Comparison of ENCODE assay signal across 13 cellular contexts in genomic region chr1:16391408-16391807, GRCh38. TPM values are rescaled to one million over a fixed set of nuclear protein-coding genes. Genes with fewer than 3 reads are reported as not detected.
DNase-seq lines count a peak whose midpoint lies in the region; ATAC-seq and TF ChIP-seq lines count a peak whose summit lies in the region.
"Had no signal": no experiment of that assay in that cellular context is flagged by ENCODE, and none has a peak within 500 bp of the region (broad histone marks: within the 10 kb centered on the region; RNA-seq: fewer than 3 reads in every experiment).

No MANE protein-coding gene starts in this region.

- no peaks in the 10 kb centered on the region for H3K27me3 Mint-ChIP-seq in activated CD4-positive, alpha-beta T cell treated with anti-CD3 and anti-CD28 coated beads, Interleukin-2, amount 10 ng/mL, durations not matched to agents 7 days and 5 days
- H3K27me3 Mint-ChIP-seq in T-cell (no peaks in the 10 kb centered on the region), endodermal cell (ENCODE audit: insufficient read depth) (no peaks in the 10 kb centered on the region)

- H3K4me3 ChIP-seq in endodermal cell (ENCODE audit: low read length): no peak overlapping the region
- H3K4me3 ChIP-seq: left lung had no signal

- ATAC-seq in T-cell (replicated peaks in 1 of 4): no peak
- peak; percentile 71 for ATAC-seq in stimulated activated effector memory CD8-positive, alpha-beta T cell treated with anti-CD3 and anti-CD28 coated beads, Interleukin-12 subunit alpha, Interleukin-12 subunit beta, amount 100 ng/mL, for 72 hours
- ATAC-seq: HepG2, left lung had no signal

- no peaks in the 10 kb centered on the region for H3K9me3 Mint-ChIP-seq in activated CD4-positive, alpha-beta T cell treated with anti-CD3 and anti-CD28 coated beads, Interleukin-2, amount 10 ng/mL, durations not matched to agents 7 days and 5 days
- H3K9me3 Mint-ChIP-seq in T-cell (no peaks in the 10 kb centered on the region), endodermal cell (no peaks in the 10 kb centered on the region)
- H3K9me3 Mint-ChIP-seq in stimulated activated effector memory CD8-positive, alpha-beta T cell treated with anti-CD3 and anti-CD28 coated beads, Interleukin-12 subunit alpha, Interleukin-12 subunit beta, amount 100 ng/mL, for 72 hours: no peaks in the 10 kb centered on the region

- no peak overlapping the region for H3K9ac ChIP-seq in endodermal cell (ENCODE audit: extremely low read depth, low read length, poor library complexity, severe bottlenecking)

- peak overlapping the region; percentile 61 for H3K27ac Mint-ChIP-seq in activated CD4-positive, alpha-beta T cell treated with anti-CD3 and anti-CD28 coated beads, Interleukin-2, amount 10 ng/mL, durations not matched to agents 7 days and 5 days
- H3K27ac Mint-ChIP-seq in T-cell (peak overlapping the region; percentile 25 to 87), endodermal cell (peak overlapping the region; percentile 19)
- H3K27ac Mint-ChIP-seq in stimulated activated effector memory CD8-positive, alpha-beta T cell treated with anti-CD3 and anti-CD28 coated beads, Interleukin-12 subunit alpha, Interleukin-12 subunit beta, amount 100 ng/mL, for 72 hours: peak overlapping the region; percentile 82

- H3K36me3 Mint-ChIP-seq in activated CD4-positive, alpha-beta T cell treated with anti-CD3 and anti-CD28 coated beads, Interleukin-2, amount 10 ng/mL, durations not matched to agents 7 days and 5 days (ENCODE audit: low read depth): peaks cover 22% of the 10 kb centered on the region
- H3K36me3 Mint-ChIP-seq in T-cell (peaks cover 27% of the 10 kb centered on the region), endodermal cell (ENCODE audit: low read depth) (peaks cover 22% of the 10 kb centered on the region)
- peaks cover 67% of the 10 kb centered on the region for H3K36me3 Mint-ChIP-seq in stimulated activated effector memory CD8-positive, alpha-beta T cell treated with anti-CD3 and anti-CD28 coated beads, Interleukin-12 subunit alpha, Interleukin-12 subunit beta, amount 100 ng/mL, for 72 hours

- TF ChIP-seq CTCF in endodermal cell (conservative IDR thresholded peaks at IDR 0.05): no peak

- H3K27me3 ChIP-seq in endodermal cell (ENCODE audit: control insufficient read depth, insufficient read depth, low read length, poor library complexity, severe bottlenecking): no peaks in the 10 kb centered on the region
- H3K27me3 ChIP-seq: left lung had no signal

- peaks cover 2% of the 10 kb centered on the region for H3K4me1 ChIP-seq in endodermal cell (ENCODE audit: control insufficient read depth, insufficient read depth, low read length)

- WGBS in endodermal cell (ENCODE audit: insufficient coverage in 1 of 2, insufficient read length in 1 of 2), 2 experiments: 83 to 93% methylated on average over 2 to 3 of the region's 3 CpGs

- H3K27ac ChIP-seq in endodermal cell (ENCODE audit: low read depth, low read length): no peak overlapping the region
- H3K27ac ChIP-seq: VCaP had no signal

- H3K4me3 Mint-ChIP-seq in activated CD4-positive, alpha-beta T cell treated with anti-CD3 and anti-CD28 coated beads, Interleukin-2, amount 10 ng/mL, durations not matched to agents 7 days and 5 days: no peak overlapping the region
- H3K4me3 Mint-ChIP-seq in T-cell: no peak overlapping the region
- H3K4me3 Mint-ChIP-seq in endodermal cell: no peak overlapping the region
- H3K4me3 Mint-ChIP-seq in stimulated activated effector memory CD8-positive, alpha-beta T cell treated with anti-CD3 and anti-CD28 coated beads, Interleukin-12 subunit alpha, Interleukin-12 subunit beta, amount 100 ng/mL, for 72 hours: peak overlapping the region; percentile 30

- no peak for DNase-seq in activated CD4-positive, alpha-beta T cell treated with anti-CD3 and anti-CD28 coated beads, Interleukin-2, amount 10 ng/mL, durations not matched to agents 7 days and 5 days
- DNase-seq in activated CD4-positive, alpha-beta T cell treated with anti-CD3 and anti-CD28 coated beads, Interleukin-2, amount 50 U/mL, for 4 hours: no peak
- DNase-seq in T-cell: peak in 1 of 34 experiments; percentile 10
- DNase-seq in endodermal cell: no peak
- DNase-seq in stimulated activated effector memory CD8-positive, alpha-beta T cell treated with anti-CD3 and anti-CD28 coated beads, Interleukin-12 subunit alpha, Interleukin-12 subunit beta, amount 100 ng/mL, for 72 hours (ENCODE audit: low spot score in 2 of 2): no peak
- DNase-seq in DMS79 treated with DMSO at 0.1 percent for 48 hours (lab: John Stamatoyannopoulos, UW): no peak
- no peak for DNase-seq in DMS114 treated with DMSO at 0.1 percent for 48 hours (lab: John Stamatoyannopoulos, UW; ENCODE audit: unreplicated experiment)
- DNase-seq in NCI-H774 (lab: John Stamatoyannopoulos, UW): no peak
- DNase-seq: activated gamma-delta T cell, left lung, NCI-H187 had no signal

- no peaks in the 10 kb centered on the region for H3K9me3 ChIP-seq in endodermal cell (ENCODE audit: control insufficient read depth, low read length)
- H3K9me3 ChIP-seq: left lung had no signal

- H3K36me3 ChIP-seq in endodermal cell (ENCODE audit: control insufficient read depth, insufficient read depth, low read length): peaks cover 26% of the 10 kb centered on the region

- POLR2A ChIA-PET in activated CD4-positive, alpha-beta T cell treated with anti-CD3 and anti-CD28 coated beads, Interleukin-2, amount 10 ng/mL, durations not matched to agents 7 days and 5 days (lab: Charles Lee): no interaction called here
- POLR2A ChIA-PET in T-cell (lab: Charles Lee): interaction anchor here in 1 of 2 donors (0.5 kb wide), 1 partner anchor 387 kb away, joined by 5 read pairs; no protein-coding TSS in a partner anchor

- CTCF ChIA-PET in activated CD4-positive, alpha-beta T cell treated with anti-CD3 and anti-CD28 coated beads, Interleukin-2, amount 10 ng/mL, durations not matched to agents 7 days and 5 days (lab: Charles Lee): interaction anchor here (1.1 to 1.3 kb wide), 2 partner anchors 9 to 28 kb away, joined by 3 to 4 read pairs; no protein-coding TSS in a partner anchor
- CTCF ChIA-PET in T-cell (lab: Charles Lee): no interaction called here

- peaks cover 55% of the 10 kb centered on the region for H3K4me1 Mint-ChIP-seq in activated CD4-positive, alpha-beta T cell treated with anti-CD3 and anti-CD28 coated beads, Interleukin-2, amount 10 ng/mL, durations not matched to agents 7 days and 5 days
- H3K4me1 Mint-ChIP-seq in T-cell (peaks cover 53 to 62% (median 58%) of the 10 kb centered on the region in 3 donors), endodermal cell (peaks cover 30% of the 10 kb centered on the region)
- H3K4me1 Mint-ChIP-seq in stimulated activated effector memory CD8-positive, alpha-beta T cell treated with anti-CD3 and anti-CD28 coated beads, Interleukin-12 subunit alpha, Interleukin-12 subunit beta, amount 100 ng/mL, for 72 hours: peaks cover 54% of the 10 kb centered on the region

RNA-seq across cellular contexts. Expression of gene SZRD1, which starts 24.4 kb away (rescaled TPM):
- 100 to 1,000 TPM; 156 to 177 TPM for total RNA-seq in activated CD4-positive, alpha-beta T cell treated with anti-CD3 and anti-CD28 coated beads, Interleukin-2, amount 10 ng/mL, durations not matched to agents 7 days and 5 days
- 100 to 1,000 TPM in 3 of 5 donors, 10 to 100 TPM in 2; 87.2 to 122 (median 106) TPM for total RNA-seq in T-cell
- total RNA-seq in endodermal cell: 100 to 1,000 TPM; 111 to 118 TPM
- 81.7 TPM for polyA plus RNA-seq in endodermal cell (2013, experiment 1 of 2)
- 86.2 TPM for polyA plus RNA-seq in endodermal cell (2013, experiment 2 of 2)

RNA-seq across cellular contexts. Expression of gene FBXO42, which starts 39.1 kb away (rescaled TPM):
- 10 to 100 TPM; 15.5 to 19.3 TPM for total RNA-seq in activated CD4-positive, alpha-beta T cell treated with anti-CD3 and anti-CD28 coated beads, Interleukin-2, amount 10 ng/mL, durations not matched to agents 7 days and 5 days
- 10 to 100 TPM; 20.6 to 23.4 (median 22.5) TPM for total RNA-seq in T-cell
- 10 to 100 TPM; 17.6 to 20.0 TPM for total RNA-seq in endodermal cell
- 21.1 TPM for polyA plus RNA-seq in endodermal cell (2013, experiment 1 of 2)
- polyA plus RNA-seq in endodermal cell (2013, experiment 2 of 2): 20.9 TPM

RNA-seq across cellular contexts. Expression of gene SPATA21, which starts 45.8 kb away (rescaled TPM):
- total RNA-seq in activated CD4-positive, alpha-beta T cell treated with anti-CD3 and anti-CD28 coated beads, Interleukin-2, amount 10 ng/mL, durations not matched to agents 7 days and 5 days: not detected
- total RNA-seq in T-cell (not detected), endodermal cell (not detected)
- polyA plus RNA-seq in endodermal cell (2013, experiment 1 of 2): not detected
- not detected for polyA plus RNA-seq in endodermal cell (2013, experiment 2 of 2)
- total RNA-seq: left lung had no signal

RNA-seq across cellular contexts. Expression of gene NECAP2, which starts 49.1 kb away (rescaled TPM):
- total RNA-seq in activated CD4-positive, alpha-beta T cell treated with anti-CD3 and anti-CD28 coated beads, Interleukin-2, amount 10 ng/mL, durations not matched to agents 7 days and 5 days: 100 to 1,000 TPM; 107 to 115 TPM
- total RNA-seq in T-cell: 100 to 1,000 TPM in 4 of 5 donors, 10 to 100 TPM in 1; 98.4 to 149 (median 138) TPM
- total RNA-seq in endodermal cell: 10 to 100 TPM; 43.9 to 45.8 TPM
- 40.4 TPM for polyA plus RNA-seq in endodermal cell (2013, experiment 1 of 2)
- polyA plus RNA-seq in endodermal cell (2013, experiment 2 of 2): 37.9 TPM

Comparison
In these comparisons a context has a peak if more than half of its experiments do, and no peak if none do; other contexts are left out.
1. H3K27ac Mint-ChIP-seq: peak in every context shown above with its lines; median percentile 82 in stimulated activated effector memory CD8-positive, alpha-beta T cell treated with anti-CD3 and anti-CD28 coated beads, Interleukin-12 subunit alpha, Interleukin-12 subunit beta, amount 100 ng/mL, for 72 hours; 61 in activated CD4-positive, alpha-beta T cell treated with anti-CD3 and anti-CD28 coated beads, Interleukin-2, amount 10 ng/mL, durations not matched to agents 7 days and 5 days; 56 in T-cell; 19 in endodermal cell.